8 cellular contexts compared by ENCODE assay signal in the genomic region with DNA sequence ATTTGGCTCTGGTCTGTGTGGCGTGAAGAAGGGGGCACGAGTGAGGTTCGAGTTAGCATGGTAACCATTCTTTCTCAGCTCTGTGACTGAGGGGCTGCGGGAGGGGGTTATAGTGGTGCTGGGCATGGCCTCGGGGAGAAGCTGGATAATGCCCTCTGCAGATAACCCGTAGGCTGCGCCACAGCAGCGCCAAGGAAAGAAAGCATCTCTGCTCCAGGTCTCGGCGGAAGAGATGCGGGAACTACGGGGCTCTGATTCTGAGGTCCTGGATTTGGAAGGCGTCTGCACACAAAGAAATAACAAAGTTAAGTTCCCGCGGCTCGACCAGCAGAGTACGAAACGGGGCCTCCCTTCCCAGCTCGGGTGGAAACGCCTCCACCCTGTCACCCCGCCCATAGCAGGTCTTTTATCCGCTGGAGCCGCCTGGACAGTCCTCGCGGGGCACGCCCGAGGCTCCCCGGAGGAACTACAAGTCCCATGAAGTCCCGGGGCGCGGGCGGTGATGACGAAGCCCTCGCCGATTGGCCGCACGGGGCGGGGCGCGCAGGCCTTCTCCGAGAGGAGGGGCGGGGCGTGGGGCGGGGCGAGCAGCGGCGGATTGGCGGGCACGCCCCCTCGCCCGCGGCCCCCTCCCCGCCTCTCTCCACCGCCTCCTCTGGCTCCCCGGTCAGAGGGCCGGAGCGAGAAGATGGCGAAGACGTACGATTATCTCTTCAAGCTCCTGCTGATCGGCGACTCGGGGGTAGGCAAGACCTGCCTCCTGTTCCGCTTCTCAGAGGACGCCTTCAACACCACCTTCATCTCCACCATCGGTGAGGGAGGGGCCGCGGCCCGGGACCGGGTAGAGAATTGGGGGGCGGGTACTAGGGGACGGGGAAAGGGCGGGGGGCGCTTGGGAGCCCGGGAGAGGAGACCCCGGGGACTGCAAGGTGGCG.
DNase-seq lines count a peak whose midpoint lies in the region; ATAC-seq and TF ChIP-seq lines count a peak whose summit lies in the region.

A gene (plus strand): TSS at position 670 of the 935 bp plus-strand sequence. CDS start 19 bp downstream, at position 689.

- H3K4me3 ChIP-seq in GM06990 (replicated peaks; ENCODE audit: low read depth, low read length): peak within 1 kb of the TSS; percentile 84
- peak within 1 kb of the TSS; percentile 67 for H3K4me3 ChIP-seq in HFF-Myc (replicated peaks; ENCODE audit: low read depth, low read length)

- H3K27ac ChIP-seq in substantia nigra (ENCODE audit: low read depth, low read length, poor library complexity, severe bottlenecking): peak within 1 kb of the TSS; percentile 91

- no peak for TF ChIP-seq CTCF in GM06990 (IDR thresholded peaks at IDR 0.05; ENCODE audit: insufficient read depth, low read length, poor library complexity, severe bottlenecking)
- no peak for TF ChIP-seq CTCF in HFF-Myc (IDR thresholded peaks at IDR 0.05; ENCODE audit: low read depth, low read length, missing control alignments)

- H3K27me3 ChIP-seq in GM06990 (replicated peaks; ENCODE audit: control insufficient read depth, insufficient read depth, low read length): no peaks in the 10 kb centered on the region

- DNase-seq in GM06990 (ENCODE audit: extremely low read depth, insufficient read length) (peak; percentile 93), HFF-Myc (ENCODE audit: extremely low read depth, low read depth) (peak; percentile 79), NAMALWA (ENCODE audit: low spot score) (peak; percentile 96), germinal center (ENCODE audit: low spot score) (peak; percentile 94), non-pigmented ciliary epithelial cell (ENCODE audit: low read depth) (peak; percentile 78), substantia nigra (lab: John Stamatoyannopoulos, UW) (peak; percentile 80 to 99 (median 96))
- peak; percentile 98 for DNase-seq in activated naive CD4-positive, alpha-beta T cell treated with anti-CD3 and anti-CD28 coated beads, Interleukin-2, amount 50 U/mL, for 16 hours

- H3K36me3 ChIP-seq in GM06990 (ENCODE audit: control insufficient read depth, insufficient read depth, low read length): no peaks in the 10 kb centered on the region

- peak; percentile 98 for ATAC-seq in SK-N-SH treated with all-trans-retinoic acid at 6 μM for 48 hours

TF ChIP-seq in SK-N-SH treated with all-trans-retinoic acid at 6 μM for 48 hours, 23 proteins besides CTCF, POLR2A, EP300 and RAD21:
- no peak for TF ChIP-seq ZFP30 (CRISPR knock-in tag; IDR thresholded peaks at IDR 0.05)
- TF ChIP-seq CSDC2 (CRISPR knock-in tag; IDR thresholded peaks at IDR 0.05): no peak
- TF ChIP-seq, protein P1, sequence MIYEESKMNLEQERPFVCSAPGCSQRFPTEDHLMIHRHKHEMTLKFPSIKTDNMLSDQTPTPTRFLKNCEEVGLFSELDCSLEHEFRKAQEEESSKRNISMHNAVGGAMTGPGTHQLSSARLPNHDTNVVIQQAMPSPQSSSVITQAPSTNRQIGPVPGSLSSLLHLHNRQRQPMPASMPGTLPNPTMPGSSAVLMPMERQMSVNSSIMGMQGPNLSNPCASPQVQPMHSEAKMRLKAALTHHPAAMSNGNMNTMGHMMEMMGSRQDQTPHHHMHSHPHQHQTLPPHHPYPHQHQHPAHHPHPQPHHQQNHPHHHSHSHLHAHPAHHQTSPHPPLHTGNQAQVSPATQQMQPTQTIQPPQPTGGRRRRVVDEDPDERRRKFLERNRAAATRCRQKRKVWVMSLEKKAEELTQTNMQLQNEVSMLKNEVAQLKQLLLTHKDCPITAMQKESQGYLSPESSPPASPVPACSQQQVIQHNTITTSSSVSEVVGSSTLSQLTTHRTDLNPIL (CRISPR knock-in tag; IDR thresholded peaks at IDR 0.05; ENCODE audit: low read depth): no peak
- TF ChIP-seq, protein P2, sequence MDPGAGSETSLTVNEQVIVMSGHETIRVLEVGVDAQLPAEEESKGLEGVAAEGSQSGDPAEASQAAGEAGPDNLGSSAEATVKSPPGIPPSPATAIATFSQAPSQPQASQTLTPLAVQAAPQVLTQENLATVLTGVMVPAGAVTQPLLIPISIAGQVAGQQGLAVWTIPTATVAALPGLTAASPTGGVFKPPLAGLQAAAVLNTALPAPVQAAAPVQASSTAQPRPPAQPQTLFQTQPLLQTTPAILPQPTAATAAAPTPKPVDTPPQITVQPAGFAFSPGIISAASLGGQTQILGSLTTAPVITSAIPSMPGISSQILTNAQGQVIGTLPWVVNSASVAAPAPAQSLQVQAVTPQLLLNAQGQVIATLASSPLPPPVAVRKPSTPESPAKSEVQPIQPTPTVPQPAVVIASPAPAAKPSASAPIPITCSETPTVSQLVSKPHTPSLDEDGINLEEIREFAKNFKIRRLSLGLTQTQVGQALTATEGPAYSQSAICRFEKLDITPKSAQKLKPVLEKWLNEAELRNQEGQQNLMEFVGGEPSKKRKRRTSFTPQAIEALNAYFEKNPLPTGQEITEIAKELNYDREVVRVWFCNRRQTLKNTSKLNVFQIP (CRISPR knock-in tag; IDR thresholded peaks at IDR 0.05; ENCODE audit: borderline replicate concordance, low read depth): no peak
- TF ChIP-seq ZFP3 (CRISPR knock-in tag; IDR thresholded peaks at IDR 0.05): no peak
- TF ChIP-seq TCF4 (CRISPR knock-in tag; IDR thresholded peaks at IDR 0.05; ENCODE audit: borderline replicate concordance): no peak
- TF ChIP-seq ARNTL (CRISPR knock-in tag; IDR thresholded peaks at IDR 0.05; ENCODE audit: borderline replicate concordance, low read depth): no peak
- TF ChIP-seq SNAI2 (CRISPR knock-in tag; IDR thresholded peaks at IDR 0.05): no peak
- TF ChIP-seq, protein P3, sequence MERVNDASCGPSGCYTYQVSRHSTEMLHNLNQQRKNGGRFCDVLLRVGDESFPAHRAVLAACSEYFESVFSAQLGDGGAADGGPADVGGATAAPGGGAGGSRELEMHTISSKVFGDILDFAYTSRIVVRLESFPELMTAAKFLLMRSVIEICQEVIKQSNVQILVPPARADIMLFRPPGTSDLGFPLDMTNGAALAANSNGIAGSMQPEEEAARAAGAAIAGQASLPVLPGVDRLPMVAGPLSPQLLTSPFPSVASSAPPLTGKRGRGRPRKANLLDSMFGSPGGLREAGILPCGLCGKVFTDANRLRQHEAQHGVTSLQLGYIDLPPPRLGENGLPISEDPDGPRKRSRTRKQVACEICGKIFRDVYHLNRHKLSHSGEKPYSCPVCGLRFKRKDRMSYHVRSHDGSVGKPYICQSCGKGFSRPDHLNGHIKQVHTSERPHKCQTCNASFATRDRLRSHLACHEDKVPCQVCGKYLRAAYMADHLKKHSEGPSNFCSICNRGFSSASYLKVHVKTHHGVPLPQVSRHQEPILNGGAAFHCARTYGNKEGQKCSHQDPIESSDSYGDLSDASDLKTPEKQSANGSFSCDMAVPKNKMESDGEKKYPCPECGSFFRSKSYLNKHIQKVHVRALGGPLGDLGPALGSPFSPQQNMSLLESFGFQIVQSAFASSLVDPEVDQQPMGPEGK (CRISPR knock-in tag; IDR thresholded peaks at IDR 0.05; ENCODE audit: borderline replicate concordance): no peak
- no peak for TF ChIP-seq ZC3H10 (CRISPR knock-in tag; IDR thresholded peaks at IDR 0.05)
- TF ChIP-seq ESRRG (CRISPR knock-in tag; IDR thresholded peaks at IDR 0.05): no peak
- TF ChIP-seq ZNF70 (CRISPR knock-in tag; IDR thresholded peaks at IDR 0.05): no peak
- TF ChIP-seq ZNF565 (CRISPR knock-in tag; conservative IDR thresholded peaks at IDR 0.05; ENCODE audit: low read depth): no peak
- no peak for TF ChIP-seq BACH2 (CRISPR knock-in tag; IDR thresholded peaks at IDR 0.05; ENCODE audit: borderline replicate concordance)
- TF ChIP-seq RARB (CRISPR knock-in tag; IDR thresholded peaks at IDR 0.05): no peak
- no peak for TF ChIP-seq GLIS3 (CRISPR knock-in tag; IDR thresholded peaks at IDR 0.05)

Comparison
In these comparisons a context has a peak if more than half of its experiments do, and no peak if none do; other contexts are left out.
1. Peak in every context shown above with its lines: DNase-seq, ATAC-seq, H3K4me3 ChIP-seq and H3K27ac ChIP-seq.